8 cellular contexts compared by ENCODE assay signal in the genomic region with DNA sequence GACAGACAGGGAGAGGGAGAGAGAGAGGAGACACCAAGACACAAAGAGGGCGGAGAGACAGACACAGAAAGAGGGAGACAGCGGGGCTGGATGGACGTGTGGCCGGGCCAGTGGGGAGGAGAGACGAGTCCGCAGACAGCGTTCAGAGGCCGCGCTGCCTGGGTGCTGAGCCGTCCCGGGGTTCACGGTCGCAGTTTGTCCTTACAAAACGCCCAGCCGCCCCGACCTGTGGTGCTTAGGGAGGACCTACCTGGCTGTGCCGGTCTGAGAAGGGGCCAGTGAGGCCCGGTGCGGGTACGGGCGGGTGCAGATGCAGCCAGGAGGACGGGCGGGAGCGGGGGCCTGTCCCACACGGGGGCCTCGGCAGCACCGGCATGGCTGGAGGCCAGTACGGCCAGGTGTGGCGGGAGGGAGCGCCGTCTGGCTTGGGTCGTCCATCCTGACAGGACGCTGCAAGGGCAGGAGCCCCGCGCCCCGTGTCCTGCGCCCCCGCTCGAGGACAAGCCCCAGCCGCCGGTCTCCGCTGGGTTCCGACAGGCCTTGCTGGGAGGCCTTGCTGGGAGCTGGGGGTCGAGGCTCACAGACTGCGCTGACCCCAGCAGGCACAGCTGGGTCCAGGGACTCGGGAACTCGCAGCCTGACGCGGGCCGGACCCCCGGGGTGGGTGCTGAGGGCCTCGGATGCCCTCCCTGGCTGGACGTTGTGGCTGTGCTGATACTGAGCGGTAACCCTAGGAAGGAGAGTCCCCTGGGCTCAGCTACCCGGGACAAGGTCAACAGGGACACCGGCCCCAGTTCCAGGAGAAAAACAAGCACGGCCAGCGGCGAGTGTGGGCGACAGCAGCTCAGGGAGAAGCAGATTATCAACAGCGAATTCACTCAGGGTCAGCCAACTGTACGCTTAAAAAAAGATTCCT. TPM values are rescaled to one million over a fixed set of nuclear protein-coding genes. Genes with fewer than 3 reads are reported as not detected.
DNase-seq lines count a peak whose midpoint lies in the region; ATAC-seq and TF ChIP-seq lines count a peak whose summit lies in the region.

No MANE protein-coding gene starts in this region.

- peak overlapping the region; percentile 91 for H3K4me2 ChIP-seq in neuronal stem cell (ENCODE audit: insufficient read depth, low read length, poor library complexity, severe bottlenecking)

- no peak overlapping the region for H3K27ac ChIP-seq in neuronal stem cell (replicated peaks; ENCODE audit: low read length)

- peak overlapping the region; percentile 68 for H4K91ac ChIP-seq in neuronal stem cell (ENCODE audit: low read depth, low read length, poor library complexity)

- no peak for DNase-seq in activated CD4-positive, CD25-positive, alpha-beta regulatory T cell (lab: John Stamatoyannopoulos, UW)
- peak; percentile 4 for DNase-seq in HS-5 (ENCODE audit: low read depth)
- peak; percentile 36 for DNase-seq in activated CD8-positive, alpha-beta memory T cell treated with anti-CD3 and anti-CD28 coated beads, Interleukin-2, amount 50 U/mL, for 4 hours
- peak; percentile 22 for DNase-seq in fibroblast of villous mesenchyme (ENCODE audit: low read depth)
- peak; percentile 67 for DNase-seq in neuronal stem cell (ENCODE audit: low spot score)
- DNase-seq in LoVo (ENCODE audit: low spot score) = no peak
- DNase-seq in stimulated activated naive CD4-positive, alpha-beta T cell treated with Interleukin-2 at 50 U/mL for 16 hours (lab: John Stamatoyannopoulos, UW) = no peak

- H3K4me3 ChIP-seq in fibroblast of villous mesenchyme (ENCODE audit: low read depth, low read length) (peak overlapping the region; percentile 49), neuronal stem cell (ENCODE audit: low read length in 2 of 2) (peak overlapping the region; percentile 42 to 74)

- no peaks in the 10 kb centered on the region for H3K79me1 ChIP-seq in neuronal stem cell (ENCODE audit: low read depth, low read length)

- H2BK15ac ChIP-seq in neuronal stem cell (ENCODE audit: low read length) = peak overlapping the region; percentile 99

- H3K9ac ChIP-seq in neuronal stem cell (ENCODE audit: low read depth, low read length, poor library complexity) = peak overlapping the region; percentile 97

- H3K14ac ChIP-seq in neuronal stem cell (ENCODE audit: low read length) = peak overlapping the region; percentile 84

- peak overlapping the region; percentile 99 for H2BK12ac ChIP-seq in neuronal stem cell (ENCODE audit: low read length)

- WGBS in neuronal stem cell (ENCODE audit: extremely low coverage in 2 of 2, insufficient read length in 2 of 2, insufficient replicate concordance in 1 of 2), 2 donors = no CpG with 5 or more reads among the region's 62 CpGs

- peak; percentile 20 to 51 for ATAC-seq in activated CD4-positive, CD25-positive, alpha-beta regulatory T cell treated with anti-CD3 and anti-CD28 coated beads, Interleukin-2, amount 50 U/mL, for 24 hours

- H3K36me3 ChIP-seq in neuronal stem cell (replicated peaks in 1 of 2; ENCODE audit: control insufficient read depth in 2 of 2, insufficient read depth in 2 of 2, low read length in 2 of 2) = no peaks in the 10 kb centered on the region

- peak overlapping the region; percentile 92 for H3K23ac ChIP-seq in neuronal stem cell (ENCODE audit: low read depth, low read length, poor library complexity)

- peak overlapping the region; percentile 95 for H2AFZ ChIP-seq in neuronal stem cell (ENCODE audit: low read length)

- H3K18ac ChIP-seq in neuronal stem cell (ENCODE audit: low read length) = peak overlapping the region; percentile 98

- H2AK5ac ChIP-seq in neuronal stem cell (ENCODE audit: low read depth, low read length) = peak overlapping the region; percentile 81

- peak overlapping the region; percentile 94 for H3K4ac ChIP-seq in neuronal stem cell (ENCODE audit: low read length)

- no peak for TF ChIP-seq CTCF in fibroblast of villous mesenchyme (IDR thresholded peaks at IDR 0.05; ENCODE audit: insufficient read depth, low read depth, low read length)

- peaks cover 0 to 20% (median 19%) of the 10 kb centered on the region in 3 experiments for H3K27me3 ChIP-seq in neuronal stem cell (ENCODE audit: control insufficient read depth in 3 of 3, insufficient read depth in 3 of 3, low read depth in 1 of 3, low read length in 3 of 3)

- peak overlapping the region; percentile 97 for H4K8ac ChIP-seq in neuronal stem cell (ENCODE audit: low read depth, low read length)

- peak overlapping the region; percentile 77 for H2BK5ac ChIP-seq in neuronal stem cell (ENCODE audit: low read length)

- H3K9me3 ChIP-seq in neuronal stem cell (replicated peaks in 1 of 2; ENCODE audit: control insufficient read depth in 2 of 2, insufficient read depth in 1 of 2, low read depth in 1 of 2, low read length in 2 of 2) = peaks cover 0 to 3% of the 10 kb centered on the region in 2 donors

- peak overlapping the region; percentile 94 for H2BK120ac ChIP-seq in neuronal stem cell (ENCODE audit: low read depth, low read length)

- peaks cover 10 to 18% of the 10 kb centered on the region in 2 donors for H3K4me1 ChIP-seq in neuronal stem cell (ENCODE audit: control insufficient read depth in 2 of 2, insufficient read depth in 1 of 2, low read depth in 1 of 2, low read length in 2 of 2)

RNA-seq across cellular contexts. Expression of a gene that starts 5.3 kb away (rescaled TPM):
- total RNA-seq in fibroblast of villous mesenchyme = under 0.01 TPM in 1 of 2 replicates, not detected in the other
- polyA plus RNA-seq in neuronal stem cell (2013, experiment 1 of 2) = 0.13 TPM
- 0.06 TPM for polyA plus RNA-seq in neuronal stem cell (2013, experiment 2 of 2)

RNA-seq across cellular contexts. Expression of a gene that starts 30.6 kb away (rescaled TPM):
- 8.7 and 12.5 TPM in 2 replicates for total RNA-seq in fibroblast of villous mesenchyme
- polyA plus RNA-seq in neuronal stem cell (2013, experiment 1 of 2) = 3.9 TPM
- 3.2 TPM for polyA plus RNA-seq in neuronal stem cell (2013, experiment 2 of 2)

RNA-seq across cellular contexts. Expression of a gene that starts 47.6 kb away (rescaled TPM):
- not detected in 2 replicates for total RNA-seq in fibroblast of villous mesenchyme
- 0.68 TPM for polyA plus RNA-seq in neuronal stem cell (2013, experiment 1 of 2)
- polyA plus RNA-seq in neuronal stem cell (2013, experiment 2 of 2) = 0.62 TPM

RNA-seq across cellular contexts. Expression of a gene that starts 55.3 kb away (rescaled TPM):
- 54.8 and 83.8 TPM in 2 replicates for total RNA-seq in fibroblast of villous mesenchyme
- 58.8 TPM for polyA plus RNA-seq in neuronal stem cell (2013, experiment 1 of 2)
- 60.1 TPM for polyA plus RNA-seq in neuronal stem cell (2013, experiment 2 of 2)

RNA-seq across cellular contexts. Expression of a gene that starts 56.3 kb away (rescaled TPM):
- total RNA-seq in fibroblast of villous mesenchyme = 114 and 132 TPM in 2 replicates
- 40.2 TPM for polyA plus RNA-seq in neuronal stem cell (2013, experiment 1 of 2)
- polyA plus RNA-seq in neuronal stem cell (2013, experiment 2 of 2) = 39.4 TPM

Comparison
In these comparisons a context has a peak if more than half of its experiments do, and no peak if none do; other contexts are left out.
1. DNase-seq: peak in HS-5 (single experiment), activated CD8-positive, alpha-beta memory T cell treated with anti-CD3 and anti-CD28 coated beads, Interleukin-2, amount 50 U/mL, for 4 hours (single experiment), fibroblast of villous mesenchyme (single experiment) and neuronal stem cell (single experiment); none in activated CD4-positive, CD25-positive, alpha-beta regulatory T cell (0 of 4), LoVo (single experiment) and stimulated activated naive CD4-positive, alpha-beta T cell treated with Interleukin-2 at 50 U/mL for 16 hours (single experiment).